16 cellular contexts compared by ENCODE assay signal in the genomic region with DNA sequence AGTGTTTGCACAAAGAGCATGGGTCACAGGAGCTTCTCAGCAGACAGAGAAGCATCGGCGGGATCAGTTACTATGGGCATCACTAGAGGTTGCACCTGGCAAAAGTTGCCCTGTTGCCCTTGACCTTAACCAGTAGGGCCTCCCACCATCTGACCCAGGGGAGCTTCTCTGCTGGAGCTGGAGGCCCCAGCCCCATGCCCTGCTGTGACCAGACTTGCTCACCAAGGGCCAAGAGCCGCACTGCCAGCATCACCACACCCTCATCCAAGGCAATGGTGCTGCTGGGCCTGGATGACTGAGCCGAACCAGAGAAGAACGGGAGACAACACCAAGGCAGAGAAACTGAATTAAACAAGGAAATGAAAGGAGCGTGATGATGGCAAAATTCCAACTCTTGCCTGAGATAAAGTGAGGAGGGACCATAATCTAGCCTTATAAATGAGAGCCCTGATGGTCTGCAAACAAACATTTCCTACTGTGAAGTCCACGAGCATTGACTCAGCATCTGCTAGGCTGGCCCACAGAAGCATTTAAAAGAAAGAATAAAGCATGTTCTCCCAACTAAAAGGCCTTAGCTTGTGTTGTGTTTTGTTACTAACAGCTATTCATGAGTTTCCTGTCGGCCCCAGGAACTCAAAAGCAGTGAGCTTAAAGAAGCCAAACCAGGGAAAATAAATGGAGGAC.
DNase-seq lines count a peak whose midpoint lies in the region; TF ChIP-seq lines count a peak whose summit lies in the region.
"Had no signal": no experiment of that assay in that cellular context is flagged by ENCODE, and none has a peak within 500 bp of the region (broad histone marks: within the 10 kb centered on the region; RNA-seq: fewer than 3 reads in every experiment).

No MANE protein-coding gene starts in this region.

- H3K4me1 ChIP-seq in urinary bladder (ENCODE audit: insufficient read depth), result no peaks in the 10 kb centered on the region

- H3K27me3 Mint-ChIP-seq in nephron (ENCODE audit: low read depth), result no peaks in the 10 kb centered on the region

- H3K4me1 Mint-ChIP-seq in nephron, result peaks cover 41% of the 10 kb centered on the region
- H3K4me1 Mint-ChIP-seq: stimulated activated memory B cell treated with anti-CD40 and anti-IgM and Interleukin-4, amounts not matched to agents 10 μg/mL and 1 μg/mL and 100 μg/mL, for 72 hours had no signal

- peak; percentile 1 for DNase-seq in NCI-H2227 treated with DMSO at 0.1 percent for 48 hours (lab: John Stamatoyannopoulos, UW)
- DNase-seq in NCI-H2227 (lab: John Stamatoyannopoulos, UW; ENCODE audit: unreplicated experiment), result no peak
- peak; percentile 44 for DNase-seq in astrocyte of the hippocampus (ENCODE audit: low read depth, low spot score)
- DNase-seq in cerebellum (ENCODE audit: low spot score), result no peak
- DNase-seq in NOMO-1 treated with dmso at 0.1 percent for 144 hours (lab: John Stamatoyannopoulos, UW; ENCODE audit: unreplicated experiment), result no peak
- DNase-seq in stimulated activated naive CD4-positive, alpha-beta T cell treated with Interleukin-2 at 50 U/mL for 16 hours (lab: John Stamatoyannopoulos, UW), result no peak
- DNase-seq: activated CD8-positive, alpha-beta memory T cell treated with anti-CD3 and anti-CD28 coated beads for 24 hours; activated gamma-delta T cell treated with Interleukin-2 at 50 U/mL for 16 hours; CD8-positive, alpha-beta T cell; heart left ventricle; NCI-H1105 treated with DMSO at 0.1 percent for 48 hours; retina had no signal

- H3K27ac ChIP-seq in urinary bladder (ENCODE audit: low read depth), result peak overlapping the region; percentile 2
- H3K27ac ChIP-seq: SK-N-MC had no signal

- H3K27ac Mint-ChIP-seq in nephron, result peak overlapping the region; percentile 91 to 99 (median 92)
- H3K27ac Mint-ChIP-seq: CD8-positive, alpha-beta T cell; stimulated activated memory B cell treated with anti-CD40 and anti-IgM and Interleukin-4, amounts not matched to agents 10 μg/mL and 1 μg/mL and 100 μg/mL, for 72 hours had no signal

- H3K36me3 Mint-ChIP-seq in nephron (ENCODE audit: low read depth), result peaks cover under 1% of the 10 kb centered on the region
- H3K36me3 Mint-ChIP-seq: CD8-positive, alpha-beta T cell; stimulated activated memory B cell treated with anti-CD40 and anti-IgM and Interleukin-4, amounts not matched to agents 10 μg/mL and 1 μg/mL and 100 μg/mL, for 72 hours had no signal

- H3K9me3 Mint-ChIP-seq in nephron, result no peaks in the 10 kb centered on the region
- H3K9me3 Mint-ChIP-seq: CD8-positive, alpha-beta T cell; stimulated activated memory B cell treated with anti-CD40 and anti-IgM and Interleukin-4, amounts not matched to agents 10 μg/mL and 1 μg/mL and 100 μg/mL, for 72 hours had no signal

- H3K4me3 ChIP-seq in urinary bladder (ENCODE audit: low read depth, low read length), result no peak overlapping the region
- H3K4me3 ChIP-seq: heart left ventricle, SK-N-MC had no signal

- 67% methylated on average over 8 of the region's 8 CpGs for WGBS in urinary bladder

- TF ChIP-seq CTCF in nephron (IDR thresholded peaks at IDR 0.05; ENCODE audit: unreplicated experiment in 3 of 3), result no peak

- H3K36me3 ChIP-seq in urinary bladder (ENCODE audit: insufficient read depth), result no peaks in the 10 kb centered on the region

- peak overlapping the region in 1 of 3 experiments; percentile 36 for H3K4me3 Mint-ChIP-seq in nephron
- H3K4me3 Mint-ChIP-seq: CD8-positive, alpha-beta T cell; stimulated activated memory B cell treated with anti-CD40 and anti-IgM and Interleukin-4, amounts not matched to agents 10 μg/mL and 1 μg/mL and 100 μg/mL, for 72 hours had no signal

Comparison
In these comparisons a context has a peak if more than half of its experiments do, and no peak if none do; other contexts are left out.
1. DNase-seq: peak in NCI-H2227 treated with DMSO at 0.1 percent for 48 hours (single experiment) and astrocyte of the hippocampus (single experiment); none in NCI-H2227 (single experiment), cerebellum (single experiment), NOMO-1 treated with dmso at 0.1 percent for 144 hours (single experiment) and stimulated activated naive CD4-positive, alpha-beta T cell treated with Interleukin-2 at 50 U/mL for 16 hours (single experiment).